ENCODE assay signal across 13 cellular contexts in the genomic region with DNA sequence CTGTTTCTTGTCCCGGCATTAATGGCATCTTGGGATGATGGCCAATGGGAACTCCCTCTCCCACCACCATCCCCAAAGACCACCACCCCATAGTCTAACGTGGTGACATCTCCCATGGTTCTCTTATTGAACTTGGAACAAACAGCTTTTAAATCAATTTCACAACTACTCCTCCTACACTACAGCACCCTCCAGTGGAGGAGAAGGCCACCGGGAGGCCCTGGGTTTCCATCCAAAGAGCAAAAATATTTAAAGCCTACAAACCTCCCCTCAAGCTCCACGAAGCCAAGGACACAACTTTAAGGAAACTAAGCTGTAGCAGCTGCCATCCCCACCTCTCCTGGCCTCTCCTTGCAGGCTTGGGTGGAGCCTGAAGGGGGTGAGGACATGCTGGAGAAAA.
DNase-seq lines count a peak whose midpoint lies in the region; ATAC-seq, FAIRE-seq and TF ChIP-seq lines count a peak whose summit lies in the region.
"Had no signal": no experiment of that assay in that cellular context is flagged by ENCODE, and none has a peak within 500 bp of the region (broad histone marks: within the 10 kb centered on the region; RNA-seq: fewer than 3 reads in every experiment).

No MANE protein-coding gene starts in this region.

- TF ChIP-seq EP300 in esophagus muscularis mucosa (IDR thresholded peaks at IDR 0.05) = no peak

- DNase-seq in NCI-H748 (lab: John Stamatoyannopoulos, UW; ENCODE audit: unreplicated experiment) (peak; percentile 21), NCI-H748 treated with DMSO at 0.1 percent for 48 hours (lab: John Stamatoyannopoulos, UW) (no peak), OCI-M1 (lab: John Stamatoyannopoulos, UW) (peak; percentile 2), esophagus muscularis mucosa (ENCODE audit: extremely low spot score) (peak; percentile 29), urothelium cell line (ENCODE audit: low spot score) (peak; percentile 28), posterior cingulate gyrus (no peak), upper lobe of right lung (no peak)
- DNase-seq: activated CD4-positive, CD25-positive, alpha-beta regulatory T cell; activated naive CD4-positive, alpha-beta T cell treated with anti-CD3 and anti-CD28 coated beads for 36 hours; left ventricle myocardium superior; sigmoid colon had no signal

- WGBS in esophagus muscularis mucosa = 81% methylated on average over 4 of the region's 4 CpGs

- no peaks in the 10 kb centered on the region for H3K9me3 ChIP-seq in esophagus muscularis mucosa
- H3K9me3 ChIP-seq in upper lobe of right lung = no peaks in the 10 kb centered on the region
- H3K9me3 ChIP-seq: BLaER1, sigmoid colon had no signal

- H3K27ac ChIP-seq in esophagus muscularis mucosa (replicated peaks in 1 of 4) (no peak overlapping the region), upper lobe of right lung (no peak overlapping the region)
- H3K27ac ChIP-seq: BLaER1, sigmoid colon had no signal

- ATAC-seq in upper lobe of right lung = no peak
- ATAC-seq in GM18858 (IDR thresholded peaks at IDR 0.05; ENCODE audit: unreplicated experiment) = no peak
- ATAC-seq: left ventricle myocardium superior had no signal

- TF ChIP-seq CTCF in esophagus muscularis mucosa (IDR thresholded peaks at IDR 0.05) (no peak), upper lobe of right lung (IDR thresholded peaks at IDR 0.05) (no peak)

- FAIRE-seq in urothelium cell line (lab: Jason Lieb, UNC) = no peak

- H3K4me3 ChIP-seq in esophagus muscularis mucosa (no peak overlapping the region), upper lobe of right lung (no peak overlapping the region)
- H3K4me3 ChIP-seq: BLaER1, sigmoid colon had no signal

- peaks cover 0 to 21% (median 0%) of the 10 kb centered on the region in 4 donors for H3K27me3 ChIP-seq in esophagus muscularis mucosa
- H3K27me3 ChIP-seq in upper lobe of right lung = no peaks in the 10 kb centered on the region
- H3K27me3 ChIP-seq: BLaER1, sigmoid colon had no signal

- no peak for TF ChIP-seq POLR2A in esophagus muscularis mucosa (IDR thresholded peaks at IDR 0.05; ENCODE audit: low read depth)

- intact Hi-C loops in esophagus muscularis mucosa (cut with DNase I) = no loop called here
- intact Hi-C loops in posterior cingulate gyrus (cut with DNase I) = no loop called here
- intact Hi-C loops in upper lobe of right lung (cut with DNase I) = loop anchor here (10.0 kb wide), 1 partner anchor 144 kb away; no protein-coding TSS in a partner anchor

- H3K4me1 ChIP-seq in esophagus muscularis mucosa (no peaks in the 10 kb centered on the region), upper lobe of right lung (no peaks in the 10 kb centered on the region)
- H3K4me1 ChIP-seq: sigmoid colon had no signal

- H3K36me3 ChIP-seq in esophagus muscularis mucosa (no peaks in the 10 kb centered on the region), upper lobe of right lung (no peaks in the 10 kb centered on the region)
- H3K36me3 ChIP-seq: BLaER1, sigmoid colon had no signal

Comparison
In these comparisons a context has a peak if more than half of its experiments do, and no peak if none do; other contexts are left out.
1. DNase-seq: peak in NCI-H748 (single experiment), OCI-M1 (single experiment), esophagus muscularis mucosa (single experiment) and urothelium cell line (single experiment); none in NCI-H748 treated with DMSO at 0.1 percent for 48 hours (single experiment), posterior cingulate gyrus (0 of 10) and upper lobe of right lung (single experiment).